Comparison of ENCODE assay signal across 2 cellular contexts in genomic region chr16:79698341-79698753, GRCh38.
TF ChIP-seq lines count a peak whose summit lies in the region.

No MANE protein-coding gene starts in this region.

TF ChIP-seq in liver, 16 proteins besides CTCF, POLR2A, EP300 and RAD21 (continued from another document):
- TF ChIP-seq REST (IDR thresholded peaks at IDR 0.05) (no peak), ATF3 (IDR thresholded peaks at IDR 0.05) (no peak), FOXA2 (IDR thresholded peaks at IDR 0.05) (no peak), NR2F2 (IDR thresholded peaks at IDR 0.05) (peak; percentile 97), EGR1 (IDR thresholded peaks at IDR 0.05; ENCODE audit: low read depth in 2 of 2) (no peak), YY1 (IDR thresholded peaks at IDR 0.05) (no peak), FOXA1 (IDR thresholded peaks at IDR 0.05) (no peak), HNF4G (IDR thresholded peaks at IDR 0.05) (no peak), ZBTB33 (IDR thresholded peaks at IDR 0.05) (no peak)

TF ChIP-seq in HepG2, 621 proteins besides CTCF, POLR2A, EP300 and RAD21 (continued from another document):
- TF ChIP-seq TFAP4 (IDR thresholded peaks at IDR 0.05; ENCODE audit: borderline replicate concordance, low read depth) (no peak), ASH2L (IDR thresholded peaks at IDR 0.05; ENCODE audit: insufficient read length, low read depth, low read length) (no peak), ZNF644 (CRISPR knock-in tag; IDR thresholded peaks at IDR 0.05; ENCODE audit: low read depth) (no peak), CEBPZ (IDR thresholded peaks at IDR 0.05; ENCODE audit: low read length) (no peak)
TF ChIP-seq in HepG2: peak in this region for 0.
